Comparison of ENCODE assay signal across 8 cellular contexts in genomic region chr18:49460958-49461601, GRCh38. TPM values are rescaled to one million over a fixed set of nuclear protein-coding genes. Genes with fewer than 3 reads are reported as not detected.
DNase-seq lines count a peak whose midpoint lies in the region; ATAC-seq, FAIRE-seq and TF ChIP-seq lines count a peak whose summit lies in the region.

No MANE protein-coding gene starts in this region.

- no peak for FAIRE-seq in kidney (lab: Jason Lieb, UNC)

- H3K27me3 Mint-ChIP-seq in activated T-cell treated with anti-CD3 and anti-CD28 coated beads, Interleukin-2, amount 50 U/mL, for 72 hours (ENCODE audit: low read depth): peaks cover 5% of the 10 kb centered on the region
- peaks cover 5% of the 10 kb centered on the region for H3K27me3 Mint-ChIP-seq in activated T-helper 1 cell treated with anti-CD3 and anti-CD28 coated beads, Interleukin-12 subunit alpha, Interleukin-12 subunit beta, Interleukin-2, Interleukin-4 antibody, amounts not matched to agents 30 ng/mL and 10 ng/mL and 1 ng/mL, durations not matched to agents 14 hours and 24 hours and 36 hours (ENCODE audit: insufficient read depth)

- DNase-seq in activated T-cell treated with anti-CD3 and anti-CD28 coated beads, Interleukin-2, amount 50 U/mL, for 72 hours: no peak
- no peak for DNase-seq in activated T-cell treated with anti-CD3 and anti-CD28 coated beads, Interleukin-2, amount 50 U/mL, for 1 hour
- DNase-seq in activated T-helper 1 cell treated with anti-CD3 and anti-CD28 coated beads, Interleukin-12 subunit alpha, Interleukin-12 subunit beta, Interleukin-2, Interleukin-4 antibody, amounts not matched to agents 30 ng/mL and 10 ng/mL and 1 ng/mL, durations not matched to agents 14 hours and 24 hours and 36 hours (ENCODE audit: low spot score): no peak
- DNase-seq in kidney (no peak), thoracic aorta (ENCODE audit: low spot score) (no peak)
- no peak for DNase-seq in stimulated activated CD4-positive, alpha-beta T cell treated with anti-CD3 and anti-CD28 coated beads, Interleukin-2, amount 100 ng/mL, for 24 hours

- H3K4me3 Mint-ChIP-seq in activated T-cell treated with anti-CD3 and anti-CD28 coated beads, Interleukin-2, amount 50 U/mL, for 72 hours: peak overlapping the region; percentile 90 to 93
- H3K4me3 Mint-ChIP-seq in activated T-helper 1 cell treated with anti-CD3 and anti-CD28 coated beads, Interleukin-12 subunit alpha, Interleukin-12 subunit beta, Interleukin-2, Interleukin-4 antibody, amounts not matched to agents 30 ng/mL and 10 ng/mL and 1 ng/mL, durations not matched to agents 14 hours and 24 hours and 36 hours: peak overlapping the region; percentile 87

- peaks cover 43% of the 10 kb centered on the region for H3K4me1 Mint-ChIP-seq in activated T-cell treated with anti-CD3 and anti-CD28 coated beads, Interleukin-2, amount 50 U/mL, for 72 hours (ENCODE audit: low read depth)
- H3K4me1 Mint-ChIP-seq in activated T-helper 1 cell treated with anti-CD3 and anti-CD28 coated beads, Interleukin-12 subunit alpha, Interleukin-12 subunit beta, Interleukin-2, Interleukin-4 antibody, amounts not matched to agents 30 ng/mL and 10 ng/mL and 1 ng/mL, durations not matched to agents 14 hours and 24 hours and 36 hours (ENCODE audit: low read depth): peaks cover 37% of the 10 kb centered on the region

- H3K36me3 ChIP-seq in kidney (ENCODE audit: control insufficient read depth in 1 of 2, insufficient read depth in 2 of 2, low read length in 2 of 2): no peaks in the 10 kb centered on the region
- H3K36me3 ChIP-seq in thoracic aorta: no peaks in the 10 kb centered on the region

- H3K36me3 Mint-ChIP-seq in activated T-cell treated with anti-CD3 and anti-CD28 coated beads, Interleukin-2, amount 50 U/mL, for 72 hours (ENCODE audit: insufficient read depth in 2 of 2): no peaks in the 10 kb centered on the region
- peaks cover 1% of the 10 kb centered on the region for H3K36me3 Mint-ChIP-seq in activated T-helper 1 cell treated with anti-CD3 and anti-CD28 coated beads, Interleukin-12 subunit alpha, Interleukin-12 subunit beta, Interleukin-2, Interleukin-4 antibody, amounts not matched to agents 30 ng/mL and 10 ng/mL and 1 ng/mL, durations not matched to agents 14 hours and 24 hours and 36 hours (ENCODE audit: low read depth)

- H3K9me3 ChIP-seq in kidney (ENCODE audit: control insufficient read depth in 1 of 2, low read length in 2 of 2): no peaks in the 10 kb centered on the region
- no peaks in the 10 kb centered on the region for H3K9me3 ChIP-seq in thoracic aorta

- TF ChIP-seq CTCF in kidney (IDR thresholded peaks at IDR 0.05; ENCODE audit: borderline replicate concordance, extremely low read depth, insufficient read depth): no peak
- TF ChIP-seq CTCF in thoracic aorta (IDR thresholded peaks at IDR 0.05): no peak

- H3K4me1 ChIP-seq in kidney (ENCODE audit: control insufficient read depth in 1 of 2, insufficient read depth in 1 of 2, low read depth in 1 of 2, low read length in 2 of 2) (peaks cover 4 to 10% of the 10 kb centered on the region in 2 donors), thoracic aorta (ENCODE audit: control insufficient read depth in 1 of 2, low read depth in 2 of 2) (peaks cover 13 to 34% of the 10 kb centered on the region in 2 donors)

- intact Hi-C loops in activated T-helper 1 cell treated with anti-CD3 and anti-CD28 coated beads, Interleukin-12 subunit alpha, Interleukin-12 subunit beta, Interleukin-2, Interleukin-4 antibody, amounts not matched to agents 30 ng/mL and 10 ng/mL and 1 ng/mL, durations not matched to agents 14 hours and 24 hours and 36 hours (cut with micrococcal nuclease): loop anchor here (1.0 to 2.0 kb wide), 7 partner anchors 14 to 922 kb away; partner anchors contain the start of genes ACAA2, CTIF, RPL17 and SKA1
- intact Hi-C loops in kidney (cut with DNase I): no loop called here

- H3K27ac ChIP-seq in kidney (ENCODE audit: low read depth in 2 of 2, low read length in 2 of 2): peak overlapping the region in 1 of 2 donors; percentile 80
- H3K27ac ChIP-seq in thoracic aorta: peak overlapping the region; percentile 82 to 92

- peak; percentile 42 to 45 for ATAC-seq in activated T-cell treated with anti-CD3 and anti-CD28 coated beads, Interleukin-2, amount 50 U/mL, for 72 hours (replicated peaks in 1 of 2)
- ATAC-seq in thoracic aorta (ENCODE audit: insufficient number of reproducible peaks, low FRiP score, low read depth) (peak; percentile 16), HG03521 (IDR thresholded peaks at IDR 0.05; ENCODE audit: unreplicated experiment) (no peak), HG03342 (IDR thresholded peaks at IDR 0.05; ENCODE audit: unreplicated experiment) (no peak)

- H3K27ac Mint-ChIP-seq in activated T-cell treated with anti-CD3 and anti-CD28 coated beads, Interleukin-2, amount 50 U/mL, for 72 hours: peak overlapping the region; percentile 91
- H3K27ac Mint-ChIP-seq in activated T-helper 1 cell treated with anti-CD3 and anti-CD28 coated beads, Interleukin-12 subunit alpha, Interleukin-12 subunit beta, Interleukin-2, Interleukin-4 antibody, amounts not matched to agents 30 ng/mL and 10 ng/mL and 1 ng/mL, durations not matched to agents 14 hours and 24 hours and 36 hours: peak overlapping the region; percentile 90

- peak overlapping the region; percentile 72 to 85 for H3K4me3 ChIP-seq in kidney (ENCODE audit: low read length in 2 of 2)
- peak overlapping the region; percentile 97 for H3K4me3 ChIP-seq in thoracic aorta

- peak overlapping the region; percentile 79 for H3K9ac ChIP-seq in kidney (ENCODE audit: low read length in 2 of 2)

- H3K9me3 Mint-ChIP-seq in activated T-cell treated with anti-CD3 and anti-CD28 coated beads, Interleukin-2, amount 50 U/mL, for 72 hours: no peaks in the 10 kb centered on the region
- no peaks in the 10 kb centered on the region for H3K9me3 Mint-ChIP-seq in activated T-helper 1 cell treated with anti-CD3 and anti-CD28 coated beads, Interleukin-12 subunit alpha, Interleukin-12 subunit beta, Interleukin-2, Interleukin-4 antibody, amounts not matched to agents 30 ng/mL and 10 ng/mL and 1 ng/mL, durations not matched to agents 14 hours and 24 hours and 36 hours

- no peaks in the 10 kb centered on the region for H3K27me3 ChIP-seq in thoracic aorta (replicated peaks; ENCODE audit: insufficient read depth)

RNA-seq across cellular contexts. Expression of gene DYM, which starts 0.6 kb away (rescaled TPM):
- total RNA-seq in activated T-cell treated with anti-CD3 and anti-CD28 coated beads, Interleukin-2, amount 50 U/mL, for 72 hours: 10 to 100 TPM; 74.9 to 91.6 TPM
- total RNA-seq in activated T-helper 1 cell treated with anti-CD3 and anti-CD28 coated beads, Interleukin-12 subunit alpha, Interleukin-12 subunit beta, Interleukin-2, Interleukin-4 antibody, amounts not matched to agents 30 ng/mL and 10 ng/mL and 1 ng/mL, durations not matched to agents 14 hours and 24 hours and 36 hours: 56.9 and 66.1 TPM in 2 replicates
- total RNA-seq in kidney: 57.4 TPM
- 24.3 TPM for polyA plus RNA-seq in kidney (ENCODE audit: insufficient read depth, low read depth, low replicate concordance)
- total RNA-seq in thoracic aorta: 10 to 100 TPM; 40.6 to 85.8 TPM

RNA-seq across cellular contexts. Expression of gene C18orf32, which starts 26.0 kb away (rescaled TPM):
- total RNA-seq in activated T-cell treated with anti-CD3 and anti-CD28 coated beads, Interleukin-2, amount 50 U/mL, for 72 hours: 10 to 100 TPM; 28.7 to 36.2 TPM
- 28.7 and 31.2 TPM in 2 replicates for total RNA-seq in activated T-helper 1 cell treated with anti-CD3 and anti-CD28 coated beads, Interleukin-12 subunit alpha, Interleukin-12 subunit beta, Interleukin-2, Interleukin-4 antibody, amounts not matched to agents 30 ng/mL and 10 ng/mL and 1 ng/mL, durations not matched to agents 14 hours and 24 hours and 36 hours
- total RNA-seq in kidney (58.6 TPM), thoracic aorta (10 to 100 TPM; 31.5 to 39.4 TPM)
- 120 TPM for polyA plus RNA-seq in kidney (ENCODE audit: insufficient read depth, low read depth, low replicate concordance)

RNA-seq across cellular contexts. Expression of gene RPL17, which starts 31.2 kb away (rescaled TPM):
- total RNA-seq in activated T-cell treated with anti-CD3 and anti-CD28 coated beads, Interleukin-2, amount 50 U/mL, for 72 hours: 1,000 to 10,000 TPM; 1,686 to 1,835 TPM
- 2,043 and 2,063 TPM in 2 replicates for total RNA-seq in activated T-helper 1 cell treated with anti-CD3 and anti-CD28 coated beads, Interleukin-12 subunit alpha, Interleukin-12 subunit beta, Interleukin-2, Interleukin-4 antibody, amounts not matched to agents 30 ng/mL and 10 ng/mL and 1 ng/mL, durations not matched to agents 14 hours and 24 hours and 36 hours
- total RNA-seq in kidney (1,350 TPM), thoracic aorta (100 to 1,000 TPM; 702 to 858 TPM)
- 2,171 TPM for polyA plus RNA-seq in kidney (ENCODE audit: insufficient read depth, low read depth, low replicate concordance)

Comparison
In these comparisons a context has a peak if more than half of its experiments do, and no peak if none do; other contexts are left out.
1. ATAC-seq: peak in activated T-cell treated with anti-CD3 and anti-CD28 coated beads, Interleukin-2, amount 50 U/mL, for 72 hours (2 of 2) and thoracic aorta (single experiment); none in HG03521 (single experiment) and HG03342 (single experiment).